8 cellular contexts compared by ENCODE assay signal in genomic region chrX:13487731-13488505, GRCh38.
A peak's percentile ranks its signal among the peaks of the same experiment; 100 is the strongest.
DNase-seq lines count a peak whose midpoint lies in the region; ATAC-seq and TF ChIP-seq lines count a peak whose summit lies in the region.

No MANE protein-coding gene starts in this region.

- DNase-seq in DMS153 (lab: John Stamatoyannopoulos, UW): peak; percentile 56
- peak; percentile 78 for DNase-seq in NCI-H146 (lab: John Stamatoyannopoulos, UW)
- DNase-seq in T-helper 9 cell: peak; percentile 22
- DNase-seq in colonic mucosa: peak; percentile 70
- no peak for DNase-seq in left lung
- DNase-seq in stimulated activated CD4-positive, alpha-beta T cell treated with anti-CD3 and anti-CD28 coated beads, Interleukin-4, amount 100 ng/mL, for 48 hours (ENCODE audit: low read depth in 2 of 2): peak; percentile 8 to 14
- no peak for DNase-seq in NCI-H2029 treated with DMSO at 0.1 percent for 48 hours (lab: John Stamatoyannopoulos, UW)

- TF ChIP-seq CTCF in colonic mucosa (IDR thresholded peaks at IDR 0.05) (peak; percentile 45), left lung (IDR thresholded peaks at IDR 0.05) (peak; percentile 30 to 55)

- H3K4me1 ChIP-seq in colonic mucosa (no peaks in the 10 kb centered on the region), left lung (peaks cover 0 to 19% of the 10 kb centered on the region in 2 donors)

- no peak overlapping the region for H3K4me3 ChIP-seq in colonic mucosa
- no peak overlapping the region for H3K4me3 ChIP-seq in left lung

- ATAC-seq in GM21723 (IDR thresholded peaks at IDR 0.05; ENCODE audit: unreplicated experiment) (peak; percentile 67), left lung (peak; percentile 87)

- H3K27me3 ChIP-seq in colonic mucosa: no peaks in the 10 kb centered on the region
- no peaks in the 10 kb centered on the region for H3K27me3 ChIP-seq in left lung

- peak overlapping the region; percentile 65 for H3K27ac ChIP-seq in colonic mucosa
- H3K27ac ChIP-seq in left lung: peak overlapping the region; percentile 76 to 77

- peak overlapping the region in 1 of 2 donors; percentile 2 for H3K9ac ChIP-seq in colonic mucosa (ENCODE audit: low read depth in 2 of 2, low read length in 2 of 2)

- intact Hi-C loops in colonic mucosa (cut with DNase I) (loop anchor here (5.0 to 10.0 kb wide), 2 partner anchors 393 to 541 kb away; no protein-coding TSS in a partner anchor), left lung (cut with DNase I) (loop anchor here in 1 of 2 donors (5.0 kb wide), 1 partner anchor 541 kb away; no protein-coding TSS in a partner anchor)

- no peaks in the 10 kb centered on the region for H3K36me3 ChIP-seq in colonic mucosa
- no peaks in the 10 kb centered on the region for H3K36me3 ChIP-seq in left lung

- no peaks in the 10 kb centered on the region for H3K9me3 ChIP-seq in colonic mucosa
- no peaks in the 10 kb centered on the region for H3K9me3 ChIP-seq in left lung

Comparison
In these comparisons a context has a peak if more than half of its experiments do, and no peak if none do; other contexts are left out.
1. DNase-seq: peak in DMS153 (single experiment), NCI-H146 (single experiment), T-helper 9 cell (single experiment), colonic mucosa (single experiment) and stimulated activated CD4-positive, alpha-beta T cell treated with anti-CD3 and anti-CD28 coated beads, Interleukin-4, amount 100 ng/mL, for 48 hours (2 of 2); none in left lung (0 of 2) and NCI-H2029 treated with DMSO at 0.1 percent for 48 hours (single experiment).